ENCODE assay signal across 29 cellular contexts in the genomic region with DNA sequence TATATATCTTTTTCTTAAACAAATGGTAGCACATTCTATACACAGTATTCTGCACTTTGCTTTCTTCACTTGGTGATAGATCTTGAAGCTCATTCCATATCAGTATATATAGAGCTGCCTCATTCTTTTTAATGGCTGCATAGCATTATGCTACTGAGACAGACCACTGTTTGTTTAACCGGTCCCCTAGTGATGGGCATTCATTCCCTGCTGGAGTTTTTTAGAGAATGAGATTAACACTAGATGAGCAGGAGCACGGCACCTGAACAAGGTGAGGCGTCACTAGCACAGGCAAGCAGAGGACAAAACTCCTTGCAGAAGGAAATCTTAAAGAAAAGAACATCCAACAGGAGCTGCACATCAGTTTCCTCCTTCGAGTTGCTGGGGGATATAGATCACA.
"Had no signal": no experiment of that assay in that cellular context is flagged by ENCODE, and none has a peak within 500 bp of the region (broad histone marks: within the 10 kb centered on the region; RNA-seq: fewer than 3 reads in every experiment).

No MANE protein-coding gene starts in this region.

- H3K27ac ChIP-seq: ascending aorta, breast epithelium, cardiac muscle cell, coronary artery, dorsolateral prefrontal cortex, WERI-Rb-1 had no signal

- ATAC-seq: activated CD4-positive, alpha-beta T cell treated with anti-CD3 and anti-CD28 coated beads for 36 hours; activated naive CD4-positive, alpha-beta T cell treated with anti-CD3 and anti-CD28 coated beads, Interleukin-2, amount 50 U/mL, for 72 hours; activated T-cell treated with anti-CD3 and anti-CD28 coated beads, Interleukin-2, amount 50 U/mL, for 72 hours; esophagus mucosa; T-helper 17 cell had no signal

- H3K4me3 ChIP-seq: ascending aorta, breast epithelium, cardiac muscle cell, coronary artery, dorsolateral prefrontal cortex had no signal

- H3K9me3 ChIP-seq: ascending aorta, breast epithelium had no signal

- H3K4me1 ChIP-seq: ascending aorta, breast epithelium had no signal

- H3K27me3 ChIP-seq: ascending aorta, cardiac muscle cell had no signal

- H3K36me3 ChIP-seq: ascending aorta, breast epithelium, cardiac muscle cell, WERI-Rb-1 had no signal

- DNase-seq: activated CD4-positive, alpha-beta memory T cell treated with anti-CD3 and anti-CD28 coated beads, Interleukin-2, amount 10 ng/mL, durations not matched to agents 7 days and 5 days; activated CD4-positive, alpha-beta T cell treated with anti-CD3 and anti-CD28 coated beads for 36 hours; activated CD4-positive, alpha-beta T cell treated with anti-CD3 and anti-CD28 coated beads, Interleukin-2, amount 10 ng/mL, durations not matched to agents 7 days and 5 days; activated CD4-positive, alpha-beta T cell treated with anti-CD3 and anti-CD28 coated beads, Interleukin-2, amount 50 U/mL, for 4 hours; activated CD4-positive, CD25-positive, alpha-beta regulatory T cell; activated CD4-positive, CD25-positive, alpha-beta regulatory T cell treated with anti-CD3 and anti-CD28 coated beads, Interleukin-2, amount 50 U/mL, for 72 hours; activated CD8-positive, alpha-beta memory T cell treated with anti-CD3 and anti-CD28 coated beads, Interleukin-2, amount 50 U/mL, for 48 hours; activated gamma-delta T cell; activated naive CD4-positive, alpha-beta T cell; activated naive CD4-positive, alpha-beta T cell treated with anti-CD3 and anti-CD28 coated beads, Interleukin-2, amount 10 ng/mL, durations not matched to agents 7 days and 5 days; activated naive CD8-positive, alpha-beta T cell treated with anti-CD3 and anti-CD28 coated beads, Interleukin-2, amount 10 ng/mL, durations not matched to agents 7 days and 5 days; activated T-cell treated with anti-CD3 and anti-CD28 coated beads for 4 hours; activated T-cell treated with anti-CD3 and anti-CD28 coated beads, Interleukin-2, amount 50 U/mL, for 24 hours; activated T-cell treated with anti-CD3 and anti-CD28 coated beads, Interleukin-2, amount 50 U/mL, for 72 hours; dorsolateral prefrontal cortex; effector memory CD4-positive, alpha-beta T cell; endodermal cell; foreskin fibroblast; head of caudate nucleus; T-helper 1 cell; T-helper 17 cell; T1000; WERI-Rb-1 had no signal
